9 cellular contexts compared by ENCODE assay signal in genomic region chr4:81030061-81030616, GRCh38. TPM values are rescaled to one million over a fixed set of nuclear protein-coding genes. Genes with fewer than 3 reads are reported as not detected.
DNase-seq lines count a peak whose midpoint lies in the region; ATAC-seq and TF ChIP-seq lines count a peak whose summit lies in the region.
"Had no signal": no experiment of that assay in that cellular context is flagged by ENCODE, and none has a peak within 500 bp of the region (broad histone marks: within the 10 kb centered on the region; RNA-seq: fewer than 3 reads in every experiment).

No MANE protein-coding gene starts in this region.

- ATAC-seq in T-cell (replicated peaks in 1 of 4): no peak
- no peak for ATAC-seq in HG03469 (IDR thresholded peaks at IDR 0.05; ENCODE audit: unreplicated experiment)
- ATAC-seq in GM21381 (IDR thresholded peaks at IDR 0.05; ENCODE audit: unreplicated experiment): no peak

- CTCF ChIA-PET in T-cell (lab: Charles Lee): interaction anchor here in 1 of 2 donors (0.8 kb wide), 1 partner anchor 668 kb away, joined by 3 read pairs; no protein-coding TSS in a partner anchor

- no peak for TF ChIP-seq POLR2A in spleen (IDR thresholded peaks at IDR 0.05)

- H3K27ac ChIP-seq in right atrium auricular region (no peak overlapping the region), spleen (no peak overlapping the region)

- H3K9me3 ChIP-seq in right atrium auricular region: no peaks in the 10 kb centered on the region
- H3K9me3 ChIP-seq in spleen: no peaks in the 10 kb centered on the region

- POLR2A ChIA-PET in T-cell (lab: Charles Lee): no interaction called here

- H3K4me1 Mint-ChIP-seq in T-cell: peaks cover 16 to 20% (median 19%) of the 10 kb centered on the region in 3 donors

- intact Hi-C loops in spleen (cut with DNase I; ENCODE audit: low total_unique reads): loop anchor here (5.0 kb wide), 1 partner anchor 673 kb away; no protein-coding TSS in a partner anchor

- H3K36me3 ChIP-seq in right atrium auricular region (no peaks in the 10 kb centered on the region), spleen (no peaks in the 10 kb centered on the region)

- DNase-seq in NCI-H748 (lab: John Stamatoyannopoulos, UW; ENCODE audit: unreplicated experiment) (peak; percentile 25), NCI-H748 treated with DMSO at 0.1 percent for 48 hours (lab: John Stamatoyannopoulos, UW) (no peak), T-cell (no peak), right atrium auricular region (ENCODE audit: low spot score) (no peak), spleen (no peak), SIG-M5 treated with dmso at 0.1 percent for 504 hours (lab: John Stamatoyannopoulos, UW; ENCODE audit: unreplicated experiment) (no peak)

- H3K4me1 ChIP-seq in right atrium auricular region: peaks cover 0 to 14% of the 10 kb centered on the region in 2 donors
- H3K4me1 ChIP-seq in spleen: peaks cover 7 to 23% (median 13%) of the 10 kb centered on the region in 6 donors

- WGBS in spleen, 5 donors: 1 to 5% (median 4%) methylated on average over 13 of the region's 13 CpGs

- peak overlapping the region; percentile 72 to 84 (median 72) for H3K4me3 Mint-ChIP-seq in T-cell

- no peaks in the 10 kb centered on the region for H3K9me3 Mint-ChIP-seq in T-cell

- TF ChIP-seq CTCF in right atrium auricular region (IDR thresholded peaks at IDR 0.05): no peak
- TF ChIP-seq CTCF in spleen (IDR thresholded peaks at IDR 0.05 in 8 of 11, conservative IDR thresholded peaks at IDR 0.05 in 3 of 11): no peak

- peak overlapping the region in 1 of 2 donors; percentile 40 for H3K27ac Mint-ChIP-seq in T-cell

- no peaks in the 10 kb centered on the region for H3K36me3 Mint-ChIP-seq in T-cell

- peaks cover 67 to 77% of the 10 kb centered on the region in 2 donors for H3K27me3 Mint-ChIP-seq in T-cell

- peaks cover 0 to 13% of the 10 kb centered on the region in 2 donors for H3K27me3 ChIP-seq in right atrium auricular region
- H3K27me3 ChIP-seq in spleen (replicated peaks in 1 of 7): peaks cover 4 to 80% (median 28%) of the 10 kb centered on the region in 7 donors

- H3K4me3 ChIP-seq in right atrium auricular region (peak overlapping the region; percentile 11 to 42), spleen (peak overlapping the region in 6 of 8 donors; percentile 33 to 66 (median 40))

RNA-seq across cellular contexts. Expression of gene BMP3, which starts 0.4 kb away (rescaled TPM):
- total RNA-seq in T-cell (under 1 TPM in 1 of 5 donors, not detected in 4; 0.07 TPM), right atrium auricular region (under 1 TPM; 0.08 to 0.52 TPM), spleen (under 1 TPM in 5 of 7 donors, not detected in 2; 0.06 to 0.33 (median 0.23) TPM)
- under 1 TPM in 2 of 3 donors, not detected in 1; 0.10 to 0.27 TPM for polyA plus RNA-seq in spleen
- total RNA-seq: T-helper 1 cell treated with Interleukin-12 subunit alpha and Interleukin-12 subunit beta and Interleukin-4 antibody, amounts not matched to agents 30 ng/mL and 1 ng/mL, for 36 hours had no signal
